ENCODE assay signal across 20 cellular contexts in genomic region chr15:88571153-88572029, GRCh38. TPM values are rescaled to one million over a fixed set of nuclear protein-coding genes. Genes with fewer than 3 reads are reported as not detected.
DNase-seq lines count a peak whose midpoint lies in the region; TF ChIP-seq lines count a peak whose summit lies in the region.
"Had no signal": no experiment of that assay in that cellular context is flagged by ENCODE, and none has a peak within 500 bp of the region (broad histone marks: within the 10 kb centered on the region; RNA-seq: fewer than 3 reads in every experiment).

No MANE protein-coding gene starts in this region.

- H3K4me3 ChIP-seq in cardiac muscle cell (no peak overlapping the region), parathyroid adenoma (ENCODE audit: low read depth, low read length) (no peak overlapping the region)
- H3K4me3 ChIP-seq: SK-N-MC, tibial artery had no signal

- H3K27ac ChIP-seq in cardiac muscle cell (peak overlapping the region; percentile 66), parathyroid adenoma (no peak overlapping the region)
- H3K27ac ChIP-seq: 22Rv1, neutrophil, SK-N-MC, tibial artery had no signal

- peak; percentile 18 for DNase-seq in DMS53 (lab: John Stamatoyannopoulos, UW)
- DNase-seq in DMS53 treated with DMSO at 0.1 percent for 48 hours (lab: John Stamatoyannopoulos, UW; ENCODE audit: unreplicated experiment): no peak
- peak; percentile 92 to 96 for DNase-seq in NCI-H524 (lab: John Stamatoyannopoulos, UW)
- DNase-seq in cardiac muscle cell (ENCODE audit: low read depth in 1 of 2, low spot score in 1 of 2): peak in 1 of 2 donors; percentile 21
- no peak for DNase-seq in DMS79 treated with DMSO at 0.1 percent for 48 hours (lab: John Stamatoyannopoulos, UW)
- no peak for DNase-seq in activated naive CD4-positive, alpha-beta T cell treated with Interleukin-2 at 50 U/mL for 16 hours
- DNase-seq in AG20443 (ENCODE audit: low spot score): no peak
- DNase-seq: activated CD4-positive, alpha-beta T cell treated with anti-CD3 and anti-CD28 coated beads, Interleukin-2, amount 10 ng/mL, durations not matched to agents 7 days and 5 days; activated CD8-positive, alpha-beta memory T cell treated with anti-CD3 and anti-CD28 coated beads, Interleukin-2, amount 50 U/mL, for 48 hours; aorta; Calu3; HFFc6; kidney; NCI-H446; stimulated activated naive CD4-positive, alpha-beta T cell; tibial artery had no signal

- H3K4me2 ChIP-seq in parathyroid adenoma (ENCODE audit: low read length): no peak overlapping the region

- TF ChIP-seq CTCF in cardiac muscle cell (IDR thresholded peaks at IDR 0.05; ENCODE audit: low read depth, low read length): no peak
- TF ChIP-seq CTCF in parathyroid adenoma (IDR thresholded peaks at IDR 0.05): no peak

- H3K27me3 ChIP-seq in cardiac muscle cell (no peaks in the 10 kb centered on the region), parathyroid adenoma (ENCODE audit: control insufficient read depth, insufficient read depth, low read length) (no peaks in the 10 kb centered on the region)

- H2AFZ ChIP-seq in parathyroid adenoma: peak overlapping the region; percentile 70

- no peaks in the 10 kb centered on the region for H3K79me2 ChIP-seq in parathyroid adenoma

- no peak overlapping the region for H3K9ac ChIP-seq in parathyroid adenoma

- H3K4me1 ChIP-seq in cardiac muscle cell (ENCODE audit: low read depth): peaks cover 30% of the 10 kb centered on the region
- H3K4me1 ChIP-seq in parathyroid adenoma: no peaks in the 10 kb centered on the region
- H3K4me1 ChIP-seq: tibial artery had no signal

- H3K9me3 ChIP-seq in cardiac muscle cell (ENCODE audit: low read depth) (no peaks in the 10 kb centered on the region), parathyroid adenoma (ENCODE audit: control insufficient read depth, low read length) (no peaks in the 10 kb centered on the region)
- H3K9me3 ChIP-seq: neutrophil, tibial artery had no signal

- H3K36me3 ChIP-seq in cardiac muscle cell: no peaks in the 10 kb centered on the region
- H3K36me3 ChIP-seq in parathyroid adenoma (ENCODE audit: control insufficient read depth, insufficient read depth, low read length): no peaks in the 10 kb centered on the region
- H3K36me3 ChIP-seq: neutrophil, tibial artery had no signal

RNA-seq across cellular contexts. Expression of gene DET1, which starts 24.9 kb away (rescaled TPM):
- total RNA-seq in cardiac muscle cell: 12.7 and 18.0 TPM in 2 replicates
- polyA plus RNA-seq in cardiac muscle cell: 10.6 and 13.6 TPM in 2 replicates

RNA-seq across cellular contexts. Expression of gene AEN, which starts 49.7 kb away (rescaled TPM):
- 34.0 and 53.6 TPM in 2 replicates for total RNA-seq in cardiac muscle cell
- 19.7 and 20.9 TPM in 2 replicates for polyA plus RNA-seq in cardiac muscle cell

Comparison
In these comparisons a context has a peak if more than half of its experiments do, and no peak if none do; other contexts are left out.
1. DNase-seq: peak in DMS53 (single experiment) and NCI-H524 (2 of 2); none in DMS53 treated with DMSO at 0.1 percent for 48 hours (single experiment), DMS79 treated with DMSO at 0.1 percent for 48 hours (single experiment), activated naive CD4-positive, alpha-beta T cell treated with Interleukin-2 at 50 U/mL for 16 hours (single experiment) and AG20443 (single experiment).